ENCODE assay signal across 20 cellular contexts in the genomic region with DNA sequence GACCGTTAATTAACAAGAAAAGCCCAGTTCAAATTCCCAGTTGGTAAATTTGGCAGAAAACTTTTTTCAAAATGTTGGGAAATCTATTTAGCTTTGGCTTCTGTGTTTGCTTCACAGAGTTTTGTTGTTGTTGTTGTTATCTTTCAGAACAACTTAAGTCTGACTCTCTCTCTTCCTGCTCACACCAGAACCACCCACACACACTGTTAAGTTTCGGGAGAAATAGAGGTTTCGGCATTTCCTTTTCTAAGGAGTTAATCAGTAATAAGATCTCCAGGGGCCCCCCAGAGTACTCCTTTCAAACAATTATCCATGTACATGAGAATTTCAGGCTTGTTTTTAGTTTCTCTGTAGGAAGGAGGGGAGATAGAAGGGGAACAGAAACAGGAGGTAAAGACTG.
"Had no signal": no experiment of that assay in that cellular context is flagged by ENCODE, and none has a peak within 500 bp of the region (broad histone marks: within the 10 kb centered on the region; RNA-seq: fewer than 3 reads in every experiment).

No MANE protein-coding gene starts in this region.

- H3K36me3 ChIP-seq: breast epithelium, gastrocnemius medialis, heart left ventricle, prostate gland, right lobe of liver, spleen, upper lobe of left lung had no signal

- DNase-seq: activated CD4-positive, alpha-beta T cell treated with anti-CD3 and anti-CD28 coated beads for 48 hours; activated CD8-positive, alpha-beta memory T cell treated with anti-CD3 and anti-CD28 coated beads, Interleukin-2, amount 50 U/mL, for 48 hours; activated naive CD4-positive, alpha-beta T cell treated with Interleukin-2 at 50 U/mL for 16 hours; anterior cingulate cortex; cerebellar nuclear complex; erythroblast; gastrocnemius medialis; left cardiac atrium; naive thymus-derived CD4-positive, alpha-beta T cell; occipital lobe; right lobe of liver; spleen; stimulated activated naive CD8-positive, alpha-beta T cell treated with anti-CD3 and anti-CD28 coated beads, Interleukin-15, amount 100 ng/mL, for 72 hours had no signal

- ATAC-seq: gastrocnemius medialis; naive thymus-derived CD4-positive, alpha-beta T cell; stimulated activated naive CD8-positive, alpha-beta T cell treated with anti-CD3 and anti-CD28 coated beads, Interleukin-15, amount 100 ng/mL, for 72 hours had no signal

- H3K4me3 ChIP-seq: breast epithelium, gastrocnemius medialis, heart left ventricle, lung, prostate gland, right lobe of liver, spleen, upper lobe of left lung had no signal

- H3K36me3 Mint-ChIP-seq: naive thymus-derived CD4-positive, alpha-beta T cell had no signal

- H3K4me1 ChIP-seq: breast epithelium, gastrocnemius medialis, heart left ventricle, prostate gland, right lobe of liver, spleen, upper lobe of left lung had no signal

- H3K27me3 ChIP-seq: gastrocnemius medialis, right lobe of liver, spleen, upper lobe of left lung had no signal

- H3K4me1 Mint-ChIP-seq: naive thymus-derived CD4-positive, alpha-beta T cell had no signal

- H3K27ac ChIP-seq: breast epithelium, gastrocnemius medialis, heart left ventricle, prostate gland, right lobe of liver, spleen, upper lobe of left lung had no signal

- H3K9me3 Mint-ChIP-seq: dendritic cell treated with granulocyte-macrophage colony-stimulating factor and Interleukin-4, amounts not matched to agents 40 ng/mL and 50 ng/mL, for 4 days; stimulated activated naive CD8-positive, alpha-beta T cell treated with anti-CD3 and anti-CD28 coated beads, Interleukin-15, amount 100 ng/mL, for 72 hours; T-helper 1 cell treated with Interleukin-12 subunit alpha and Interleukin-12 subunit beta and Interleukin-4 antibody, amounts not matched to agents 30 μg/mL and 1 μg/mL, for 36 hours had no signal

- H3K27ac Mint-ChIP-seq: dendritic cell treated with granulocyte-macrophage colony-stimulating factor and Interleukin-4, amounts not matched to agents 40 ng/mL and 50 ng/mL, for 4 days; naive thymus-derived CD4-positive, alpha-beta T cell; stimulated activated naive CD8-positive, alpha-beta T cell treated with anti-CD3 and anti-CD28 coated beads, Interleukin-15, amount 100 ng/mL, for 72 hours; T-helper 1 cell treated with Interleukin-12 subunit alpha and Interleukin-12 subunit beta and Interleukin-4 antibody, amounts not matched to agents 30 μg/mL and 1 μg/mL, for 36 hours had no signal

- H3K27me3 Mint-ChIP-seq: stimulated activated naive CD8-positive, alpha-beta T cell treated with anti-CD3 and anti-CD28 coated beads, Interleukin-15, amount 100 ng/mL, for 72 hours had no signal

- H3K4me3 Mint-ChIP-seq: dendritic cell treated with granulocyte-macrophage colony-stimulating factor and Interleukin-4, amounts not matched to agents 40 ng/mL and 50 ng/mL, for 4 days; stimulated activated naive CD8-positive, alpha-beta T cell treated with anti-CD3 and anti-CD28 coated beads, Interleukin-15, amount 100 ng/mL, for 72 hours; T-helper 1 cell treated with Interleukin-12 subunit alpha and Interleukin-12 subunit beta and Interleukin-4 antibody, amounts not matched to agents 30 μg/mL and 1 μg/mL, for 36 hours had no signal

- H3K9me3 ChIP-seq: breast epithelium, gastrocnemius medialis, heart left ventricle, prostate gland, right lobe of liver, spleen, upper lobe of left lung had no signal
